ENCODE assay signal across 1 cellular context in genomic region chr14:53952533-53952932, GRCh38.
A peak's percentile ranks its signal among the peaks of the same experiment; 100 is the strongest.
TF ChIP-seq lines count a peak whose summit lies in the region.

No MANE protein-coding gene starts in this region.

TF ChIP-seq in HEK293, 187 proteins besides CTCF, POLR2A, EP300 and RAD21 (continued from another document):
- TF ChIP-seq ZNF280D (tag by site-specific recombination; IDR thresholded peaks at IDR 0.05) (no peak), EGR2 (tag by site-specific recombination; IDR thresholded peaks at IDR 0.05; ENCODE audit: low read depth) (0 out of 2 replicates have a peak, but pooled peaks have one; percentile 12), GLI4 (tag by site-specific recombination; IDR thresholded peaks at IDR 0.05) (no peak), ZNF692 (tag by site-specific recombination; IDR thresholded peaks at IDR 0.05) (peak; percentile 61), YY2 (tag by site-specific recombination; IDR thresholded peaks at IDR 0.05) (no peak), ZNF561 (tag by site-specific recombination; IDR thresholded peaks at IDR 0.05; ENCODE audit: borderline replicate concordance) (no peak), SP2 (tag by site-specific recombination; IDR thresholded peaks at IDR 0.05) (peak; percentile 5; the same call in 1 of the 2 replicates)
